16 cellular contexts compared by ENCODE assay signal in the genomic region with DNA sequence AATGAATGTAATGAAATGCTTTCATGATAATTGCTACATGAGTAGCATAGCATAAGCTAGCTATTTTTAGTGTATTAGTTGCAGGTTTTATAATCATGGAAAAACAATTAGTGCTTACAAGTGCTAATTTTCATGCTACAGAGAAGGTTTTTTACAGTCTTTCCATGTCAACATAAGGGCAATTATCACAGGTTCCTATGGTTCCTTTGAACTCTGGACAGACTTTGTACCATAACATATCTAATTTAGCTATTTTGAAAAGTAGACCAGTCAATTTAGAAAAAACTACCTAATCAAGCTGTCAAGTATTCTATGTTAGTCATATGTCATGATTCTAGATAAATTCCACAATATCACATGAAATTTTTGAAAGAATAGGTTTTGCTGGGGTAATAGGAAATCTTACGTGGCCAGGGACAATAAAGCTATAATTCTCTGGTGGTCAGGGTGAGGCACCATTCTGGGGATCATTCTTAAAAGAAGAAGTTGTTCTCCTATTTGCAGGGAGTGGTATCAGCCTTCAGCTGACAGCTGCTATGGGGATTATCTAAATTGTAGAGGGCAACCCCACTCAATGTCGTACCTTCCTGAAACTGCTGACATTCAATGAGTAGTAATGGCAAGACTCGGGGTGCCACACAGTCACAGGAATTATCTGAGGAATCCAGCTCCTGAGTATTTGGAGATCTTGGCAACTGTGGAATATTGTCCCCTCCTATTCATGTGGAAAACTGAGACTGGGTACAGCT.
"Had no signal": no experiment of that assay in that cellular context is flagged by ENCODE, and none has a peak within 500 bp of the region (broad histone marks: within the 10 kb centered on the region; RNA-seq: fewer than 3 reads in every experiment).

No MANE protein-coding gene starts in this region.

- H3K4me3 ChIP-seq: esophagus muscularis mucosa, gastroesophageal sphincter, stomach, thoracic aorta had no signal

- ATAC-seq: effector memory CD8-positive, alpha-beta T cell; gastroesophageal sphincter; naive thymus-derived CD8-positive, alpha-beta T cell; right cardiac atrium had no signal

- H3K27ac ChIP-seq: epithelial cell of prostate, esophagus muscularis mucosa, gastroesophageal sphincter, neutrophil, stomach, thoracic aorta had no signal

- H3K4me1 ChIP-seq: esophagus muscularis mucosa, gastroesophageal sphincter, stomach had no signal

- H3K9me3 ChIP-seq: esophagus muscularis mucosa, gastroesophageal sphincter, neutrophil, stomach, thoracic aorta had no signal

- DNase-seq: effector memory CD8-positive, alpha-beta T cell; glutamatergic neuron; immature natural killer cell; mammary epithelial cell; naive thymus-derived CD8-positive, alpha-beta T cell; right cardiac atrium; small intestine; stimulated activated CD4-positive, alpha-beta T cell treated with anti-CD3 and anti-CD28 coated beads, Interleukin-12 subunit alpha, Interleukin-12 subunit beta, amount 100 ng/mL, for 4 hours; stimulated activated naive CD4-positive, alpha-beta T cell; stomach; substantia nigra had no signal

- H3K27me3 ChIP-seq: esophagus muscularis mucosa, gastroesophageal sphincter, neutrophil, stomach had no signal

- H3K36me3 ChIP-seq: esophagus muscularis mucosa, gastroesophageal sphincter, neutrophil, stomach, thoracic aorta had no signal
